ENCODE assay signal across 8 cellular contexts in genomic region chrX:15143050-15143824, GRCh38.
A peak's percentile ranks its signal among the peaks of the same experiment; 100 is the strongest.
DNase-seq lines count a peak whose midpoint lies in the region; ATAC-seq and TF ChIP-seq lines count a peak whose summit lies in the region.

No MANE protein-coding gene starts in this region.

- H3K4me2 ChIP-seq in SK-N-SH (no peak overlapping the region), hepatocyte (peak overlapping the region; percentile 51)

- H3K4me3 ChIP-seq in Jurkat, Clone E6-1 (ENCODE audit: low read length) = no peak overlapping the region
- H3K4me3 ChIP-seq in SK-N-SH (ENCODE audit: low read depth in 2 of 2, low read length in 1 of 2) (no peak overlapping the region), adrenal gland (no peak overlapping the region), hepatocyte (no peak overlapping the region)

- H3K4me3 Mint-ChIP-seq in CD14-positive monocyte = peak overlapping the region in 1 of 2 donors; percentile 33

- H3K27me3 ChIP-seq in SK-N-SH (ENCODE audit: insufficient read depth) = 0 out of 2 replicates have a peak, but pooled peaks cover 6% of the 10 kb centered on the region
- H3K27me3 ChIP-seq in adrenal gland = peaks cover 13% of the 10 kb centered on the region
- no peaks in the 10 kb centered on the region for H3K27me3 ChIP-seq in hepatocyte

- no peaks in the 10 kb centered on the region for H3K36me3 Mint-ChIP-seq in CD14-positive monocyte

- peaks cover 2 to 9% (median 7%) of the 10 kb centered on the region in 3 donors for H3K27me3 Mint-ChIP-seq in CD14-positive monocyte (ENCODE audit: low read depth in 3 of 3)

- ATAC-seq in GM18909 (IDR thresholded peaks at IDR 0.05; ENCODE audit: poor library complexity, unreplicated experiment) = peak; percentile 78

- 7% methylated on average over 6 of the region's 6 CpGs for WGBS in SK-N-SH (ENCODE audit: low lambda C conversion rate)
- WGBS in adrenal gland, 4 donors = 14 to 20% (median 19%) methylated on average over 6 of the region's 6 CpGs
- 41% methylated on average over 6 of the region's 6 CpGs for WGBS in hepatocyte (ENCODE audit: low lambda C conversion rate, missing lambda C conversion rate)

- POLR2A ChIA-PET in SK-N-SH (lab: Yijun Ruan, JAX) = no interaction called here

- H2AFZ ChIP-seq in SK-N-SH (ENCODE audit: low read depth) = no peak overlapping the region
- no peak overlapping the region for H2AFZ ChIP-seq in hepatocyte

- H3K9me3 ChIP-seq in SK-N-SH = no peaks in the 10 kb centered on the region
- no peaks in the 10 kb centered on the region for H3K9me3 ChIP-seq in adrenal gland (replicated peaks in 1 of 3)
- H3K9me3 ChIP-seq in hepatocyte (ENCODE audit: low read depth) = no peaks in the 10 kb centered on the region

- DNase-seq in CD14-positive monocyte (ENCODE audit: low spot score) (no peak), SK-N-SH (peak; percentile 45), adrenal gland (peak; percentile 30 to 62 (median 49)), hepatocyte (ENCODE audit: low spot score) (peak; percentile 70), SKM-1 (lab: John Stamatoyannopoulos, UW; ENCODE audit: unreplicated experiment) (no peak)
- peak; percentile 24 for DNase-seq in Jurkat, Clone E6-1 (ENCODE audit: low read depth, low spot score)
- peak; percentile 50 for DNase-seq in stimulated activated CD4-positive, alpha-beta T cell treated with anti-CD3 and anti-CD28 coated beads, Interleukin-12 subunit alpha, Interleukin-12 subunit beta, amount 100 ng/mL, for 4 hours

- intact Hi-C loops in CD14-positive monocyte (cut with micrococcal nuclease) = no loop called here
- intact Hi-C loops in adrenal gland (cut with DNase I) = loop anchor here in 1 of 2 donors (10.0 kb wide), 2 partner anchors 1048 to 1098 kb away; no protein-coding TSS in a partner anchor

- H3F3A ChIP-seq in SK-N-SH (replicated peaks; ENCODE audit: insufficient read depth) = no peaks in the 10 kb centered on the region

- H3K9me2 ChIP-seq in SK-N-SH = no peaks in the 10 kb centered on the region
- H3K9me2 ChIP-seq in hepatocyte (replicated peaks; ENCODE audit: insufficient read depth) = no peaks in the 10 kb centered on the region

- peak; percentile 61 for TF ChIP-seq CTCF in CD14-positive monocyte (IDR thresholded peaks at IDR 0.05)
- peak; percentile 88 for TF ChIP-seq CTCF in SK-N-SH (IDR thresholded peaks at IDR 0.05)
- TF ChIP-seq CTCF in adrenal gland (IDR thresholded peaks at IDR 0.05) = peak; percentile 41 to 70 (median 54)
- TF ChIP-seq CTCF in hepatocyte (IDR thresholded peaks at IDR 0.05; ENCODE audit: poor library complexity) = peak; percentile 65

- H3K27ac ChIP-seq in SK-N-SH (ENCODE audit: low read depth in 2 of 2, low read length in 1 of 2) (no peak overlapping the region), adrenal gland (no peak overlapping the region), hepatocyte (peak overlapping the region; percentile 60)

- no peak for TF ChIP-seq EP300 in SK-N-SH (IDR thresholded peaks at IDR 0.05; ENCODE audit: borderline replicate concordance in 1 of 2, low read depth in 1 of 2, low read length in 1 of 2)

- H3K4me1 Mint-ChIP-seq in CD14-positive monocyte = peaks cover 15% of the 10 kb centered on the region

- H4K20me1 ChIP-seq in SK-N-SH (ENCODE audit: insufficient read depth) (no peaks in the 10 kb centered on the region), hepatocyte (ENCODE audit: insufficient read depth, poor library complexity, severe bottlenecking) (no peaks in the 10 kb centered on the region)

- no peak overlapping the region for H3K27ac Mint-ChIP-seq in CD14-positive monocyte

- peak; percentile 82 for TF ChIP-seq RAD21 in SK-N-SH (IDR thresholded peaks at IDR 0.05; ENCODE audit: low read length)

- H3K36me3 ChIP-seq in SK-N-SH (replicated peaks in 1 of 2; ENCODE audit: control insufficient read depth in 1 of 2, insufficient read depth in 2 of 2, low read length in 1 of 2) = no peaks in the 10 kb centered on the region
- no peaks in the 10 kb centered on the region for H3K36me3 ChIP-seq in adrenal gland (replicated peaks in 1 of 2)
- no peaks in the 10 kb centered on the region for H3K36me3 ChIP-seq in hepatocyte (replicated peaks; ENCODE audit: insufficient read depth, low read depth)

- no peak overlapping the region for H3K9ac ChIP-seq in SK-N-SH

- H3K4me1 ChIP-seq in SK-N-SH (ENCODE audit: control insufficient read depth in 1 of 2, insufficient read depth in 2 of 2, low read depth in 1 of 2, low read length in 1 of 2) = no peaks in the 10 kb centered on the region
- H3K4me1 ChIP-seq in adrenal gland (replicated peaks in 1 of 2) = no peaks in the 10 kb centered on the region
- H3K4me1 ChIP-seq in hepatocyte (ENCODE audit: insufficient read depth) = no peaks in the 10 kb centered on the region

- TF ChIP-seq POLR2A in adrenal gland (IDR thresholded peaks at IDR 0.05) = no peak

- H3K79me2 ChIP-seq in SK-N-SH (ENCODE audit: insufficient read depth) (no peaks in the 10 kb centered on the region), hepatocyte (no peaks in the 10 kb centered on the region)

- H3K9me3 Mint-ChIP-seq in CD14-positive monocyte = peaks cover 0 to under 1% (median 0%) of the 10 kb centered on the region in 7 donors

- CTCF ChIA-PET in SK-N-SH (lab: Yijun Ruan, JAX) = interaction anchor here (0.7 to 2.5 kb wide), 27 partner anchors 9 to 1107 kb away, joined by 3 to 14 read pairs (median 3); no protein-coding TSS in a partner anchor

TF ChIP-seq in SK-N-SH, 30 proteins besides CTCF, POLR2A, EP300 and RAD21:
- TF ChIP-seq FOSL2 (IDR thresholded peaks at IDR 0.05; ENCODE audit: borderline replicate concordance, low read depth) (no peak), GABPA (IDR thresholded peaks at IDR 0.05; ENCODE audit: low read depth) (no peak), SMC3 (IDR thresholded peaks at IDR 0.05; ENCODE audit: low read depth, low read length) (peak; percentile 70)

Comparison
In these comparisons a context has a peak if more than half of its experiments do, and no peak if none do; other contexts are left out.
1. DNase-seq: peak in Jurkat, Clone E6-1 (single experiment), SK-N-SH (single experiment), adrenal gland (7 of 7), hepatocyte (single experiment) and stimulated activated CD4-positive, alpha-beta T cell treated with anti-CD3 and anti-CD28 coated beads, Interleukin-12 subunit alpha, Interleukin-12 subunit beta, amount 100 ng/mL, for 4 hours (single experiment); none in CD14-positive monocyte (single experiment) and SKM-1 (single experiment).
2. Peak in every context shown above with its lines, with median percentiles within 50 percentile points of each other: CTCF ChIP-seq.